8 cellular contexts compared by ENCODE assay signal in genomic region chr14:102510616-102511520, GRCh38.
DNase-seq lines count a peak whose midpoint lies in the region; ATAC-seq lines count a peak whose summit lies in the region.

No MANE protein-coding gene starts in this region.

- H3K4me3 ChIP-seq in iPS-18c (ENCODE audit: insufficient read depth, low read depth, low read length), result peak overlapping the region; percentile 84

- H3K9me3 ChIP-seq in iPS-18c (ENCODE audit: control insufficient read depth, insufficient read depth, low read length), result no peaks in the 10 kb centered on the region

- no peak for ATAC-seq in stimulated activated naive CD8-positive, alpha-beta T cell treated with anti-CD3 and anti-CD28 coated beads, Interleukin-15, amount 100 ng/mL, for 72 hours
- ATAC-seq in GM21576 (IDR thresholded peaks at IDR 0.05; ENCODE audit: unreplicated experiment) (no peak), GM18873 (IDR thresholded peaks at IDR 0.05; ENCODE audit: low FRiP score, unreplicated experiment) (no peak)

- peaks cover 25% of the 10 kb centered on the region for H3K4me1 Mint-ChIP-seq in stimulated activated naive CD8-positive, alpha-beta T cell treated with anti-CD3 and anti-CD28 coated beads, Interleukin-15, amount 100 ng/mL, for 72 hours

- H3K27me3 Mint-ChIP-seq in stimulated activated naive CD8-positive, alpha-beta T cell treated with anti-CD3 and anti-CD28 coated beads, Interleukin-15, amount 100 ng/mL, for 72 hours, result peaks cover 13% of the 10 kb centered on the region

- no peaks in the 10 kb centered on the region for H3K9me3 Mint-ChIP-seq in stimulated activated naive CD8-positive, alpha-beta T cell treated with anti-CD3 and anti-CD28 coated beads, Interleukin-15, amount 100 ng/mL, for 72 hours

- peak overlapping the region; percentile 88 to 91 for H3K4me3 Mint-ChIP-seq in stimulated activated naive CD8-positive, alpha-beta T cell treated with anti-CD3 and anti-CD28 coated beads, Interleukin-15, amount 100 ng/mL, for 72 hours

- DNase-seq in stimulated activated naive CD4-positive, alpha-beta T cell (lab: John Stamatoyannopoulos, UW), result peak in 4 of 6 experiments; percentile 7 to 36 (median 22)
- DNase-seq in stimulated activated naive CD4-positive, alpha-beta T cell treated with Interleukin-2 at 50 U/mL for 16 hours (lab: John Stamatoyannopoulos, UW), result no peak
- DNase-seq in activated naive CD4-positive, alpha-beta T cell treated with Interleukin-2 at 50 U/mL for 16 hours, result peak; percentile 17
- peak in 1 of 2 donors; percentile 34 for DNase-seq in stimulated activated naive CD8-positive, alpha-beta T cell treated with anti-CD3 and anti-CD28 coated beads, Interleukin-15, amount 100 ng/mL, for 72 hours
- no peak for DNase-seq in NCI-H2081 treated with DMSO at 0.1 percent for 48 hours (lab: John Stamatoyannopoulos, UW)

- H3K27ac Mint-ChIP-seq in stimulated activated naive CD8-positive, alpha-beta T cell treated with anti-CD3 and anti-CD28 coated beads, Interleukin-15, amount 100 ng/mL, for 72 hours, result peak overlapping the region in 1 of 2 donors; percentile 67

Comparison
In these comparisons a context has a peak if more than half of its experiments do, and no peak if none do; other contexts are left out.
1. DNase-seq: peak in stimulated activated naive CD4-positive, alpha-beta T cell (4 of 6) and activated naive CD4-positive, alpha-beta T cell treated with Interleukin-2 at 50 U/mL for 16 hours (single experiment); none in stimulated activated naive CD4-positive, alpha-beta T cell treated with Interleukin-2 at 50 U/mL for 16 hours (single experiment) and NCI-H2081 treated with DMSO at 0.1 percent for 48 hours (single experiment).